Comparison of ENCODE assay signal across 9 cellular contexts in genomic region chr10:34528320-34528719, GRCh38.
DNase-seq lines count a peak whose midpoint lies in the region; ATAC-seq, FAIRE-seq and TF ChIP-seq lines count a peak whose summit lies in the region.
"Had no signal": no experiment of that assay in that cellular context is flagged by ENCODE, and none has a peak within 500 bp of the region (broad histone marks: within the 10 kb centered on the region; RNA-seq: fewer than 3 reads in every experiment).

No MANE protein-coding gene starts in this region.

- no peak overlapping the region for H3K4me3 ChIP-seq in NT2/D1 (ENCODE audit: insufficient read length, low read depth)

- H3K27me3 ChIP-seq in NT2/D1 (ENCODE audit: insufficient read depth, insufficient read length) = no peaks in the 10 kb centered on the region

- no peak for ATAC-seq in HG02642 (IDR thresholded peaks at IDR 0.05; ENCODE audit: poor library complexity, unreplicated experiment)

- FAIRE-seq in H54 (lab: Jason Lieb, UNC) = peak; percentile 96

- H3K9me3 ChIP-seq in NT2/D1 (ENCODE audit: insufficient read depth, low read length) = peaks cover 8% of the 10 kb centered on the region

- DNase-seq in AG08396 (ENCODE audit: low spot score) = peak; percentile 49
- peak; percentile 28 for DNase-seq in H54 (ENCODE audit: insufficient read length, low spot score)
- peak; percentile 85 for DNase-seq in NT2/D1 (ENCODE audit: low read depth, low spot score)
- peak; percentile 44 for DNase-seq in foreskin melanocyte
- DNase-seq in activated CD4-positive, CD25-positive, alpha-beta regulatory T cell (lab: John Stamatoyannopoulos, UW) = no peak
- no peak for DNase-seq in stimulated activated naive CD4-positive, alpha-beta T cell (lab: John Stamatoyannopoulos, UW)
- DNase-seq in activated CD4-positive, alpha-beta T cell treated with anti-CD3 and anti-CD28 coated beads for 48 hours = no peak
- DNase-seq: T-helper 2 cell had no signal

- H3K9ac ChIP-seq in NT2/D1 (ENCODE audit: insufficient read length, low read depth) = no peak overlapping the region

- TF ChIP-seq POLR2A in H54 (IDR thresholded peaks at IDR 0.05; ENCODE audit: low read depth, low read length) = no peak

- H3K36me3 ChIP-seq in NT2/D1 (ENCODE audit: insufficient read depth, insufficient read length, low read length) = no peaks in the 10 kb centered on the region

- H3K4me1 ChIP-seq in NT2/D1 (ENCODE audit: insufficient read depth, insufficient read length) = no peaks in the 10 kb centered on the region

Comparison
In these comparisons a context has a peak if more than half of its experiments do, and no peak if none do; other contexts are left out.
1. DNase-seq: peak in AG08396 (single experiment), H54 (single experiment), NT2/D1 (single experiment) and foreskin melanocyte (single experiment); none in activated CD4-positive, CD25-positive, alpha-beta regulatory T cell (0 of 4), stimulated activated naive CD4-positive, alpha-beta T cell (0 of 6) and activated CD4-positive, alpha-beta T cell treated with anti-CD3 and anti-CD28 coated beads for 48 hours (single experiment).